In the genomic region with DNA sequence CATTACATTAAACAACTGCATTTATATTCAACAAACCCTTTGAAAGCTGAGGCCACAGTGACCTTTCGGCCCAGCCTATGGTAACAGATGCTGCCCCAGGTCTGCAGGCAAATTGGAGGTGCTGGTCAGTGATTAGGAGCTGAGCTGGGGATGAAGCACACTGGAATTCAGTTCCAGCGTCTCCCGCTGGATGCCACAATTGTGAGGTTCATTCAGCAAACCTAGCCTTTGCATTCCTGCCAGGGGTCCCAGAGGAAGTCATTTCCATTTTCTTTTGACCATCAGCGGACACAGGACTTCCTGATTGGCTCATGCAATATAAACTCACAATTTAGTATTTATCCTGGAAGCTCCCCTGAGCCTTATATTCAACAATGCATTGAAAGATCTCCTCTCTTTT, we compare ENCODE assay signal across 3 cellular contexts.
TF ChIP-seq lines count a peak whose summit lies in the region.

No MANE protein-coding gene starts in this region.

TF ChIP-seq in GM23338, 12 proteins besides CTCF, POLR2A, EP300 and RAD21 (continues in another document):
- TF ChIP-seq EZH2phosphoT487 (IDR thresholded peaks at IDR 0.05; ENCODE audit: unreplicated experiment) (no peak), ZNF331 (CRISPR knock-in tag; IDR thresholded peaks at IDR 0.05; ENCODE audit: low read depth) (no peak), POLR2AphosphoS5 (IDR thresholded peaks at IDR 0.05; ENCODE audit: low read depth) (no peak), NANOG (IDR thresholded peaks at IDR 0.05; ENCODE audit: borderline replicate concordance) (no peak), ETS1 (IDR thresholded peaks at IDR 0.05) (0 out of 2 replicates have a peak, but pooled peaks have one; percentile 11)

TF ChIP-seq in WTC11, 78 proteins besides CTCF, POLR2A, EP300 and RAD21:
- TF ChIP-seq ZNF121 (CRISPR knock-in tag; IDR thresholded peaks at IDR 0.05): no peak
- TF ChIP-seq MLX (CRISPR knock-in tag; IDR thresholded peaks at IDR 0.05): no peak
- no peak for TF ChIP-seq ZNF317 (CRISPR knock-in tag; IDR thresholded peaks at IDR 0.05; ENCODE audit: borderline replicate concordance, low read depth)
- TF ChIP-seq JUN (CRISPR knock-in tag; IDR thresholded peaks at IDR 0.05): no peak
- peak; percentile 28; the same call in 1 of the 2 replicates for TF ChIP-seq TEAD1 (CRISPR knock-in tag; IDR thresholded peaks at IDR 0.05)
- TF ChIP-seq, protein P1, sequence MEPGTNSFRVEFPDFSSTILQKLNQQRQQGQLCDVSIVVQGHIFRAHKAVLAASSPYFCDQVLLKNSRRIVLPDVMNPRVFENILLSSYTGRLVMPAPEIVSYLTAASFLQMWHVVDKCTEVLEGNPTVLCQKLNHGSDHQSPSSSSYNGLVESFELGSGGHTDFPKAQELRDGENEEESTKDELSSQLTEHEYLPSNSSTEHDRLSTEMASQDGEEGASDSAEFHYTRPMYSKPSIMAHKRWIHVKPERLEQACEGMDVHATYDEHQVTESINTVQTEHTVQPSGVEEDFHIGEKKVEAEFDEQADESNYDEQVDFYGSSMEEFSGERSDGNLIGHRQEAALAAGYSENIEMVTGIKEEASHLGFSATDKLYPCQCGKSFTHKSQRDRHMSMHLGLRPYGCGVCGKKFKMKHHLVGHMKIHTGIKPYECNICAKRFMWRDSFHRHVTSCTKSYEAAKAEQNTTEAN (CRISPR knock-in tag; IDR thresholded peaks at IDR 0.05): no peak
- TF ChIP-seq ZNF423 (CRISPR knock-in tag; IDR thresholded peaks at IDR 0.05): no peak
- TF ChIP-seq FOXP1 (CRISPR knock-in tag; IDR thresholded peaks at IDR 0.05; ENCODE audit: borderline replicate concordance): no peak

TF ChIP-seq in endothelial cell of umbilical vein, 7 proteins besides CTCF, POLR2A, EP300 and RAD21:
- TF ChIP-seq EZH2 (IDR thresholded peaks at IDR 0.05; ENCODE audit: borderline replicate concordance, low read depth, low read length, severe bottlenecking) (no peak), POLR2AphosphoS5 (IDR thresholded peaks at IDR 0.05; ENCODE audit: insufficient read depth, low read depth, low read length) (no peak), GATA2 (IDR thresholded peaks at IDR 0.05; ENCODE audit: insufficient read depth, insufficient read length, low read depth, low read length) (no peak), FOS (IDR thresholded peaks at IDR 0.05; ENCODE audit: borderline replicate concordance, insufficient read depth, low read length) (no peak), MAX (IDR thresholded peaks at IDR 0.05; ENCODE audit: insufficient read depth, insufficient read length) (no peak), MYC (IDR thresholded peaks at IDR 0.05; ENCODE audit: low read depth, low read length) (no peak), JUN (IDR thresholded peaks at IDR 0.05; ENCODE audit: borderline replicate concordance, insufficient read depth, insufficient read length, low read depth) (no peak)
